Comparison of ENCODE assay signal across 1 cellular context in the genomic region with DNA sequence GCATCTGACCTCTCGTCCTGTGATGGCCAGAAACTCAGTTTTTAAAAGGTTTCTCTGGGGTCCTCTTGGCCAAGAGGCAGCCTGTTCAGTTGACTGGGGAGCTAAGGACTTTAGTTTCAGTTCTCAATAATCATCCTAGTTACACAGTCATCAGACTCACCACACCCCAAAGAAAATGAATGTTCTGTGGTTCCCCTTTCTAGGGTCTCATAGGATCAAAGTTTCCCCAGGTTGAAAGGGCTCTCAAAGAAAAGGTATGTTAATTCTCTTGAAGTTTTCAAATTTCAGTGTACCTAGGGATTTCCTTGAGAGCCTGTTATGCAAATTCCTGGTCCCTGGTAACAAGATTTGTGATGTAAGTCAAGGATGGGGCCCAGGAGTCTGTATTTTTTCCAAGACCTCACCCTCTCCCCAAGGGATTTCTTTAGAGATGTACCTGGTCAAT.
A peak's percentile ranks its signal among the peaks of the same experiment; 100 is the strongest.
TF ChIP-seq lines count a peak whose summit lies in the region.

No MANE protein-coding gene starts in this region.

TF ChIP-seq in GM12878, 131 proteins besides CTCF, POLR2A, EP300 and RAD21 (continued from another document):
- TF ChIP-seq, protein P1, sequence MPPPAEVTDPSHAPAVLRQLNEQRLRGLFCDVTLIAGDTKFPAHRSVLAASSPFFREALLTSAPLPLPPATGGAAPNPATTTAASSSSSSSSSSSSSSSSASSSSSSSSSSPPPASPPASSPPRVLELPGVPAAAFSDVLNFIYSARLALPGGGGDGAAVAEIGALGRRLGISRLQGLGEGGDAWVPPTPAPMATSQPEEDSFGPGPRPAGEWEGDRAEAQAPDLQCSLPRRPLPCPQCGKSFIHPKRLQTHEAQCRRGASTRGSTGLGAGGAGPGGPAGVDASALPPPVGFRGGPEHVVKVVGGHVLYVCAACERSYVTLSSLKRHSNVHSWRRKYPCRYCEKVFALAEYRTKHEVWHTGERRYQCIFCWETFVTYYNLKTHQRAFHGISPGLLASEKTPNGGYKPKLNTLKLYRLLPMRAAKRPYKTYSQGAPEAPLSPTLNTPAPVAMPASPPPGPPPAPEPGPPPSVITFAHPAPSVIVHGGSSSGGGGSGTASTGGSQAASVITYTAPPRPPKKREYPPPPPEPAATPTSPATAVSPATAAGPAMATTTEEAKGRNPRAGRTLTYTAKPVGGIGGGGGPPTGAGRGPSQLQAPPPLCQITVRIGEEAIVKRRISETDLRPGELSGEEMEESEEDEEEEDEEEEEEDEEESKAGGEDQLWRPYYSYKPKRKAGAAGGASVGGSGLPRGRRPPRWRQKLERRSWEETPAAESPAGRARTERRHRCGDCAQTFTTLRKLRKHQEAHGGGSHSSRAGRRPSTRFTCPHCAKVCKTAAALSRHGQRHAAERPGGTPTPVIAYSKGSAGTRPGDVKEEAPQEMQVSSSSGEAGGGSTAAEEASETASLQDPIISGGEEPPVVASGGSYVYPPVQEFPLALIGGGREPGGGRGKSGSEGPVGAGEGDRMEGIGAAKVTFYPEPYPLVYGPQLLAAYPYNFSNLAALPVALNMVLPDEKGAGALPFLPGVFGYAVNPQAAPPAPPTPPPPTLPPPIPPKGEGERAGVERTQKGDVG (CRISPR knock-in tag; IDR thresholded peaks at IDR 0.05) = no peak
- no peak for TF ChIP-seq NR2C1 (IDR thresholded peaks at IDR 0.05)
- TF ChIP-seq TCF3 (IDR thresholded peaks at IDR 0.05; ENCODE audit: borderline replicate concordance, insufficient read depth, low read depth, low read length) = no peak
- TF ChIP-seq, protein P2, sequence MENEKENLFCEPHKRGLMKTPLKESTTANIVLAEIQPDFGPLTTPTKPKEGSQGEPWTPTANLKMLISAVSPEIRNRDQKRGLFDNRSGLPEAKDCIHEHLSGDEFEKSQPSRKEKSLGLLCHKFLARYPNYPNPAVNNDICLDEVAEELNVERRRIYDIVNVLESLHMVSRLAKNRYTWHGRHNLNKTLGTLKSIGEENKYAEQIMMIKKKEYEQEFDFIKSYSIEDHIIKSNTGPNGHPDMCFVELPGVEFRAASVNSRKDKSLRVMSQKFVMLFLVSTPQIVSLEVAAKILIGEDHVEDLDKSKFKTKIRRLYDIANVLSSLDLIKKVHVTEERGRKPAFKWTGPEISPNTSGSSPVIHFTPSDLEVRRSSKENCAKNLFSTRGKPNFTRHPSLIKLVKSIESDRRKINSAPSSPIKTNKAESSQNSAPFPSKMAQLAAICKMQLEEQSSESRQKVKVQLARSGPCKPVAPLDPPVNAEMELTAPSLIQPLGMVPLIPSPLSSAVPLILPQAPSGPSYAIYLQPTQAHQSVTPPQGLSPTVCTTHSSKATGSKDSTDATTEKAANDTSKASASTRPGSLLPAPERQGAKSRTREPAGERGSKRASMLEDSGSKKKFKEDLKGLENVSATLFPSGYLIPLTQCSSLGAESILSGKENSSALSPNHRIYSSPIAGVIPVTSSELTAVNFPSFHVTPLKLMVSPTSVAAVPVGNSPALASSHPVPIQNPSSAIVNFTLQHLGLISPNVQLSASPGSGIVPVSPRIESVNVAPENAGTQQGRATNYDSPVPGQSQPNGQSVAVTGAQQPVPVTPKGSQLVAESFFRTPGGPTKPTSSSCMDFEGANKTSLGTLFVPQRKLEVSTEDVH (IDR thresholded peaks at IDR 0.05; ENCODE audit: low read depth, partially characterized antibody) = no peak
- TF ChIP-seq FOXK2 (IDR thresholded peaks at IDR 0.05) = no peak
- TF ChIP-seq CHD2 (IDR thresholded peaks at IDR 0.05; ENCODE audit: borderline replicate concordance, low read depth, low read length) = peak; percentile 28; the same call in 1 of the 2 replicates
- TF ChIP-seq MEF2B (IDR thresholded peaks at IDR 0.05; ENCODE audit: partially characterized antibody, poor library complexity, severe bottlenecking) = peak; percentile 82
- TF ChIP-seq ETV6 (conservative IDR thresholded peaks at IDR 0.05 in 1 of 2, IDR thresholded peaks at IDR 0.05 in 1 of 2; ENCODE audit: borderline replicate concordance in 1 of 2, low read depth in 1 of 2) = peak in 1 of 2 experiments; percentile 36; a peak in 1 of 4 replicates
